Comparison of ENCODE assay signal across 1 cellular context in genomic region chr11:78037825-78038620, GRCh38.
TF ChIP-seq lines count a peak whose summit lies in the region.

No MANE protein-coding gene starts in this region.

TF ChIP-seq in liver, 16 proteins besides CTCF, POLR2A, EP300 and RAD21:
- TF ChIP-seq YY1 (IDR thresholded peaks at IDR 0.05) = peak; percentile 32
- peak in 1 of 2 donors; percentile 27 for TF ChIP-seq RXRA (IDR thresholded peaks at IDR 0.05)
- peak in 1 of 2 donors; percentile 65 for TF ChIP-seq HNF4A (conservative IDR thresholded peaks at IDR 0.05)
- TF ChIP-seq, protein P1, sequence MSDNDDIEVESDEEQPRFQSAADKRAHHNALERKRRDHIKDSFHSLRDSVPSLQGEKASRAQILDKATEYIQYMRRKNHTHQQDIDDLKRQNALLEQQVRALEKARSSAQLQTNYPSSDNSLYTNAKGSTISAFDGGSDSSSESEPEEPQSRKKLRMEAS (IDR thresholded peaks at IDR 0.05) = no peak
